Comparison of ENCODE assay signal across 1 cellular context in the genomic region with DNA sequence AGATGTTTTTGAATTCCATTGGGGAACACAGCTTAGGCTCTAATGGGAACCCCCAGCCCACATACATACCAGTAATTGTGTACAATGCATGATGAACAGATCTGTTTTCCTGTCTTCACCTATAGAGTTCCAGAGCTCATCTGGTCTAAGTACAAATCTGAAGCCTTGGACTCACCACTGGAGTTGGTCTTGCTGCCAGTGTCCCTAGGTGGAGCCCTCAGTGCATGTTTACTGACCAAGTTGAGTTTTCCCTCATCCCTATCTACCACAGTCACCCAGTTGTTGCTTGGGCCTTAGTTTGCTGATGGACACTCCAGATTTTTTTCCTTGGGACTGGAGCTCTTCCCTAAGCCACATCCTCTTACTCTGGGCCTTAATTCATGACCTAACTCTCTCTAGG.
TF ChIP-seq lines count a peak whose summit lies in the region.

No MANE protein-coding gene starts in this region.

TF ChIP-seq in H1, 55 proteins besides CTCF, POLR2A, EP300 and RAD21 (continued from another document):
- no peak for TF ChIP-seq EZH2 (IDR thresholded peaks at IDR 0.05; ENCODE audit: low read depth, low read length, severe bottlenecking)
TF ChIP-seq in H1: peak in this region for 0.
